ENCODE assay signal across 12 cellular contexts in genomic region chr9:3954950-3955670, GRCh38.
DNase-seq lines count a peak whose midpoint lies in the region; ATAC-seq and TF ChIP-seq lines count a peak whose summit lies in the region.
"Had no signal": no experiment of that assay in that cellular context is flagged by ENCODE, and none has a peak within 500 bp of the region (broad histone marks: within the 10 kb centered on the region; RNA-seq: fewer than 3 reads in every experiment).

No MANE protein-coding gene starts in this region.

- H3K4me3 ChIP-seq in BLaER1 (no peak overlapping the region), HUES48 (ENCODE audit: low read depth, low read length) (no peak overlapping the region), cardiac fibroblast (replicated peaks in 1 of 2; ENCODE audit: low read depth in 2 of 2, low read length in 2 of 2) (no peak overlapping the region), mesodermal cell (ENCODE audit: extremely low read depth, insufficient read depth, low read length, poor library complexity, severe bottlenecking) (no peak overlapping the region)
- H3K4me3 ChIP-seq: left lung had no signal

- no peak for ATAC-seq in GM18502 (IDR thresholded peaks at IDR 0.05; ENCODE audit: poor library complexity, unreplicated experiment)
- ATAC-seq in GM21447 (IDR thresholded peaks at IDR 0.05; ENCODE audit: unreplicated experiment): no peak
- no peak for ATAC-seq in GM19324 (IDR thresholded peaks at IDR 0.05; ENCODE audit: low FRiP score, unreplicated experiment)
- ATAC-seq: left lung had no signal

- H3K27ac ChIP-seq in BLaER1: peak overlapping the region; percentile 87
- H3K27ac ChIP-seq in HUES48 (ENCODE audit: low read depth, low read length): peak overlapping the region; percentile 91
- peak overlapping the region; percentile 7 for H3K27ac ChIP-seq in mesodermal cell (ENCODE audit: low read depth, low read length, severe bottlenecking)

- no peak overlapping the region for H3K9ac ChIP-seq in BLaER1
- H3K9ac ChIP-seq in HUES48 (ENCODE audit: low read depth, low read length): no peak overlapping the region

- no peak for TF ChIP-seq CTCF in cardiac fibroblast (IDR thresholded peaks at IDR 0.05; ENCODE audit: low read depth, low read length)

- no peaks in the 10 kb centered on the region for H3K27me3 ChIP-seq in BLaER1
- no peaks in the 10 kb centered on the region for H3K27me3 ChIP-seq in HUES48 (ENCODE audit: control insufficient read depth, insufficient read depth, low read length)
- H3K27me3 ChIP-seq: left lung had no signal

- peaks cover 4% of the 10 kb centered on the region; the same call in 1 of the 2 replicates for H3K36me3 ChIP-seq in BLaER1
- no peaks in the 10 kb centered on the region for H3K36me3 ChIP-seq in HUES48 (ENCODE audit: control insufficient read depth, insufficient read depth, low read length)
- H3K36me3 ChIP-seq in mesodermal cell (ENCODE audit: control insufficient read depth, insufficient read depth, low read length): no peaks in the 10 kb centered on the region
- H3K36me3 ChIP-seq: left lung had no signal

- peaks cover 77% of the 10 kb centered on the region for H3K4me1 ChIP-seq in BLaER1
- peaks cover 42% of the 10 kb centered on the region for H3K4me1 ChIP-seq in HUES48 (ENCODE audit: control insufficient read depth, insufficient read depth, low read length)
- peaks cover 15% of the 10 kb centered on the region for H3K4me1 ChIP-seq in mesodermal cell (ENCODE audit: control insufficient read depth, insufficient read depth, low read length, poor library complexity, severe bottlenecking)
- H3K4me1 ChIP-seq: left lung had no signal

- 46 to 56% methylated on average over 8 to 10 of the region's 11 CpGs for WGBS in mesodermal cell (ENCODE audit: insufficient coverage in 2 of 2), 2 experiments

- H3K4me2 ChIP-seq in BLaER1: peak overlapping the region; percentile 85; the same call in 1 of the 2 replicates

- peak; percentile 47 to 59 for DNase-seq in cardiac fibroblast (ENCODE audit: low read depth in 2 of 2)
- DNase-seq in stimulated activated naive CD4-positive, alpha-beta T cell treated with Interleukin-2 at 50 U/mL for 16 hours (lab: John Stamatoyannopoulos, UW): no peak
- DNase-seq: activated CD4-positive, alpha-beta T cell treated with anti-CD3 and anti-CD28 coated beads for 4 hours; CD4-positive, alpha-beta memory T cell; dermis blood vessel endothelial cell; left lung had no signal

- H3K9me3 ChIP-seq in BLaER1 (no peaks in the 10 kb centered on the region), HUES48 (ENCODE audit: control insufficient read depth, insufficient read depth, low read length) (no peaks in the 10 kb centered on the region), mesodermal cell (ENCODE audit: control insufficient read depth, low read length) (no peaks in the 10 kb centered on the region)
- H3K9me3 ChIP-seq: left lung had no signal

- H4K20me1 ChIP-seq in BLaER1: no peaks in the 10 kb centered on the region

Comparison
In these comparisons a context has a peak if more than half of its experiments do, and no peak if none do; other contexts are left out.
1. H3K27ac ChIP-seq: peak in every context shown above with its lines; median percentile 91 in HUES48; 87 in BLaER1; 7 in mesodermal cell.